ENCODE assay signal across 12 cellular contexts in the genomic region with DNA sequence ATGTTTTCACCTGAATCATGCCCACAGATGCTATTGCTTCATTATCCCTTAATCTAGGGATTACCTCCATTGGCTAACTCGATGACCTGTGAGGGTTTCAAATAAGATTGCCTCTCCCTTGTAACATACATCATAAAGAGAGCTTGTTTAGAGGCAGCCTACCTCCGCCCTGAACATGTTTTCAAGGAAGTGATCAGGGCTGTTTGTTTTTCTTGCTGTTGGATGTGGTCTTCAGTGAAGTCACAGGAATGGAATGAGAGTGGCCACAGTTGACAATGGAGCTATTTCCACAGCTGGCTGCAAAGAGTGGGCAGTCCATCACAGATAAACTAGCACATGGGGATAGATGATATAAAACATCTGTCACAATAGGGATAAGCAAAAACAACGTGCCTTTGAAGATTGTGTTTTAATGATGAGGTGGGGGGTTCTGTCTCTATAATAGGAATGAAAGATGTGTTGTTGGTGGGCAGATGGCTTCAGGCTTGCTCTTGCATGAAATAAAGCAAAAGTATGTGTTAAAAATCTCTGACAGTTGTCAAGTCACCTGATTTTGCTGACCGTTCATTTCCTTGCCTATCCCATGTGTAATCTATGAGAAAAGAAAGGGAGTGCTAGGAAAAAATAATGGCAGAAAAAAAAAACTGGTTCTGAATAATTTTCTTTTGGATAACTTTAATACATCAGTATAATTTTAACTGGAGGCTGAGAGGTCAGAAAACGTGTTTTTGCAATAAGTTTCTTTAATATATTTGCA.
A peak's percentile ranks its signal among the peaks of the same experiment; 100 is the strongest.
DNase-seq lines count a peak whose midpoint lies in the region; ATAC-seq, FAIRE-seq and TF ChIP-seq lines count a peak whose summit lies in the region.
"Had no signal": no experiment of that assay in that cellular context is flagged by ENCODE, and none has a peak within 500 bp of the region (broad histone marks: within the 10 kb centered on the region; RNA-seq: fewer than 3 reads in every experiment).

No MANE protein-coding gene starts in this region.

- no peak overlapping the region for H3K27ac ChIP-seq in lower lobe of right lung
- H3K27ac ChIP-seq: BLaER1, vagina had no signal

- H3K4me1 ChIP-seq in lower lobe of right lung = no peaks in the 10 kb centered on the region
- H3K4me1 ChIP-seq: BLaER1 had no signal

- H3K4me3 ChIP-seq in lower lobe of right lung = no peak overlapping the region
- H3K4me3 ChIP-seq: BLaER1, vagina had no signal

- H3K36me3 ChIP-seq in lower lobe of right lung = no peaks in the 10 kb centered on the region
- H3K36me3 ChIP-seq: BLaER1, vagina had no signal

- no peaks in the 10 kb centered on the region for H3K27me3 ChIP-seq in lower lobe of right lung (ENCODE audit: low read depth)
- H3K27me3 ChIP-seq: BLaER1, vagina had no signal

- no peak overlapping the region for H3K4me3 Mint-ChIP-seq in stimulated activated effector memory CD8-positive, alpha-beta T cell treated with anti-CD3 and anti-CD28 coated beads, Interleukin-12 subunit alpha, Interleukin-12 subunit beta, amount 100 ng/mL, for 72 hours
- H3K4me3 Mint-ChIP-seq: T-helper 2 cell treated with Interferon-gamma antibody and Interleukin-4, amounts not matched to agents 5 μg/mL and 100 μg/mL, for 36 hours had no signal

- CTCF ChIA-PET in GM10248 (lab: Yijun Ruan, JAX) = no interaction called here

- peak; percentile 89 for FAIRE-seq in endometrium (lab: Jason Lieb, UNC)

- POLR2A ChIA-PET in GM10248 (lab: Yijun Ruan, JAX) = no interaction called here

- intact Hi-C loops in lower lobe of right lung (cut with DNase I) = no loop called here

- H3K36me3 Mint-ChIP-seq in stimulated activated effector memory CD8-positive, alpha-beta T cell treated with anti-CD3 and anti-CD28 coated beads, Interleukin-12 subunit alpha, Interleukin-12 subunit beta, amount 100 ng/mL, for 72 hours = no peaks in the 10 kb centered on the region

- no peak overlapping the region for H3K27ac Mint-ChIP-seq in stimulated activated effector memory CD8-positive, alpha-beta T cell treated with anti-CD3 and anti-CD28 coated beads, Interleukin-12 subunit alpha, Interleukin-12 subunit beta, amount 100 ng/mL, for 72 hours
- H3K27ac Mint-ChIP-seq: T-helper 2 cell treated with Interferon-gamma antibody and Interleukin-4, amounts not matched to agents 5 μg/mL and 100 μg/mL, for 36 hours had no signal

- no peak for TF ChIP-seq CTCF in lower lobe of right lung (IDR thresholded peaks at IDR 0.05)
- TF ChIP-seq CTCF in GM10248 (IDR thresholded peaks at IDR 0.05; ENCODE audit: control extremely low read depth, extremely low read depth, low read depth, missing control alignments) = no peak

- in situ Hi-C loops in ACHN (cut with HindIII; ENCODE audit: low pct_ligation_motif_present, low pct_unique_long_range_greater_than_20kb, low sequenced_read_pairs) = no loop called here

- no peaks in the 10 kb centered on the region for H3K9me3 Mint-ChIP-seq in stimulated activated effector memory CD8-positive, alpha-beta T cell treated with anti-CD3 and anti-CD28 coated beads, Interleukin-12 subunit alpha, Interleukin-12 subunit beta, amount 100 ng/mL, for 72 hours
- H3K9me3 Mint-ChIP-seq: T-helper 2 cell treated with Interferon-gamma antibody and Interleukin-4, amounts not matched to agents 5 μg/mL and 100 μg/mL, for 36 hours had no signal

- ATAC-seq in lower lobe of right lung (peak; percentile 57 to 65), GM21717 (IDR thresholded peaks at IDR 0.05; ENCODE audit: unreplicated experiment) (no peak)
- no peak for ATAC-seq in stimulated activated effector memory CD8-positive, alpha-beta T cell treated with anti-CD3 and anti-CD28 coated beads, Interleukin-12 subunit alpha, Interleukin-12 subunit beta, amount 100 ng/mL, for 72 hours

- DNase-seq in ACHN (peak; percentile 9), LHCN-M2 (ENCODE audit: low read depth) (peak; percentile 97), lower lobe of right lung (no peak), DMS 273 (lab: John Stamatoyannopoulos, UW; ENCODE audit: unreplicated experiment) (no peak), GM10248 (ENCODE audit: extremely low spot score) (no peak)
- DNase-seq in stimulated activated effector memory CD8-positive, alpha-beta T cell treated with anti-CD3 and anti-CD28 coated beads, Interleukin-12 subunit alpha, Interleukin-12 subunit beta, amount 100 ng/mL, for 72 hours (ENCODE audit: low spot score in 2 of 2) = no peak
- DNase-seq: NCI-H1694 had no signal

- H3K9me3 ChIP-seq in lower lobe of right lung = no peaks in the 10 kb centered on the region
- H3K9me3 ChIP-seq: BLaER1, vagina had no signal

- H3K4me1 Mint-ChIP-seq in stimulated activated effector memory CD8-positive, alpha-beta T cell treated with anti-CD3 and anti-CD28 coated beads, Interleukin-12 subunit alpha, Interleukin-12 subunit beta, amount 100 ng/mL, for 72 hours = no peaks in the 10 kb centered on the region

Comparison
In these comparisons a context has a peak if more than half of its experiments do, and no peak if none do; other contexts are left out.
1. DNase-seq: peak in ACHN (single experiment) and LHCN-M2 (single experiment); none in lower lobe of right lung (single experiment), stimulated activated effector memory CD8-positive, alpha-beta T cell treated with anti-CD3 and anti-CD28 coated beads, Interleukin-12 subunit alpha, Interleukin-12 subunit beta, amount 100 ng/mL, for 72 hours (0 of 2), DMS 273 (single experiment) and GM10248 (single experiment).
2. ATAC-seq: peak in lower lobe of right lung (2 of 2); none in stimulated activated effector memory CD8-positive, alpha-beta T cell treated with anti-CD3 and anti-CD28 coated beads, Interleukin-12 subunit alpha, Interleukin-12 subunit beta, amount 100 ng/mL, for 72 hours (single experiment) and GM21717 (single experiment).